Comparison of ENCODE assay signal across 22 cellular contexts in genomic region chrX:56309881-56310280, GRCh38.
"Had no signal": no experiment of that assay in that cellular context is flagged by ENCODE, and none has a peak within 500 bp of the region (broad histone marks: within the 10 kb centered on the region; RNA-seq: fewer than 3 reads in every experiment).

No MANE protein-coding gene starts in this region.

- DNase-seq: IMR-90, Karpas-422, KG1, MM.1S, NCI-H1092 treated with DMSO at 0.1 percent for 48 hours, NCI-H1436, NCI-H187, NCI-H2029, NCI-H2081 treated with DMSO at 0.1 percent for 48 hours, NCI-H2171, NCI-H226, NCI-H446, NCI-H510A, NCI-H524 treated with DMSO at 0.1 percent for 48 hours, NCI-H69, NCI-H774, SHP77, SK-N-SH, SW 1271 had no signal

- H3K9me2 ChIP-seq: SK-N-SH had no signal

- H3K4me2 ChIP-seq: SK-N-SH had no signal

- H3K9me3 ChIP-seq: SK-N-SH had no signal

- H3K9ac ChIP-seq: SK-N-SH had no signal

- ATAC-seq: HepG2, Panc1 had no signal

- H3K27ac ChIP-seq: RWPE1 had no signal

- FAIRE-seq: HepG2 had no signal
